ENCODE assay signal across 24 cellular contexts in genomic region chr5:107658528-107658927, GRCh38. TPM values are rescaled to one million over a fixed set of nuclear protein-coding genes. Genes with fewer than 3 reads are reported as not detected.
"Had no signal": no experiment of that assay in that cellular context is flagged by ENCODE, and none has a peak within 500 bp of the region (broad histone marks: within the 10 kb centered on the region; RNA-seq: fewer than 3 reads in every experiment).

No MANE protein-coding gene starts in this region.

- H3K27me3 ChIP-seq: colonic mucosa, esophagus squamous epithelium, ovary, right lobe of liver, tibial nerve, upper lobe of left lung had no signal

- DNase-seq: colonic mucosa; dermis blood vessel endothelial cell; effector memory CD8-positive, alpha-beta T cell; erythroblast; esophagus squamous epithelium; foreskin melanocyte; glutamatergic neuron; mesenchymal stem cell; midbrain; naive thymus-derived CD4-positive, alpha-beta T cell; nucleus accumbens; ovary; retina; right lobe of liver; small intestine; stimulated activated CD4-positive, alpha-beta T cell treated with anti-CD3 and anti-CD28 coated beads, Interleukin-15, amount 100 ng/mL, for 24 hours; stimulated activated CD4-positive, alpha-beta T cell treated with anti-CD3 and anti-CD28 coated beads, Interleukin-2, amount 100 ng/mL, for 48 hours; stimulated activated naive B cell treated with anti-CD40 and anti-IgM and Interleukin-4, amounts not matched to agents 10 μg/mL and 1 μg/mL and 100 μg/mL, for 72 hours; upper lobe of left lung had no signal

- H3K36me3 ChIP-seq: colonic mucosa, esophagus squamous epithelium, ovary, right lobe of liver, thoracic aorta, tibial nerve, upper lobe of left lung had no signal

- H3K9me3 ChIP-seq: colonic mucosa, esophagus squamous epithelium, ovary, right lobe of liver, thoracic aorta, tibial nerve, upper lobe of left lung had no signal

- H3K4me1 ChIP-seq: colonic mucosa, right lobe of liver, tibial nerve, upper lobe of left lung had no signal

- ATAC-seq: effector memory CD8-positive, alpha-beta T cell; naive thymus-derived CD4-positive, alpha-beta T cell; right lobe of liver; stimulated activated naive B cell treated with anti-CD40 and anti-IgM and Interleukin-4, amounts not matched to agents 10 μg/mL and 1 μg/mL and 100 μg/mL, for 72 hours had no signal

- H3K27ac ChIP-seq: colonic mucosa, esophagus squamous epithelium, ovary, right lobe of liver, thoracic aorta, tibial nerve, upper lobe of left lung had no signal

- FAIRE-seq: endometrium, keratinocyte, small intestine, urothelium cell line had no signal

- H3K4me3 ChIP-seq: colonic mucosa, esophagus squamous epithelium, ovary, right lobe of liver, thoracic aorta, tibial nerve, upper lobe of left lung had no signal

RNA-seq across cellular contexts. Expression of gene EFNA5, which starts 12.2 kb away (rescaled TPM):
- polyA plus RNA-seq: naive thymus-derived CD4-positive, alpha-beta T cell had no signal
